In the genomic region with DNA sequence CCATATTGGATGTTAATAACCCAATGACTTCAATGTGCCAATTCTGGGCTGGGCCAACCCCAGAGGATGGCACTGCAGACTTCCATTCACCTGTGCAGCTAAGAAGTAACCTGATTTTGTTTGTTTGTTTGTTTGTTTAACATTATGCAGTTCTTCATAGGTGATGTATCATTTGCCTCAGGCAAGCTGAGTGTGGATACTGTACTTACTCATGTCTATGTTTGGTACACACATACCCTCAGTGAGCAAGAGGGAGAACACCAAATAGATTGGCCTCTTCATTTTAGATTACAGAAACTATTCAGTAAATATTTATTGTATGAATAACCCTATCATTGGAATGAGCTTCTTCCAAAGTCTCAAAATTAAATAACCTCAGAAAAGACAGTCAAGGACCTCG, we compare ENCODE assay signal across 25 cellular contexts.
"Had no signal": no experiment of that assay in that cellular context is flagged by ENCODE, and none has a peak within 500 bp of the region (broad histone marks: within the 10 kb centered on the region; RNA-seq: fewer than 3 reads in every experiment).

No MANE protein-coding gene starts in this region.

- H3K27ac ChIP-seq: coronary artery, dorsolateral prefrontal cortex, esophagus muscularis mucosa, foreskin keratinocyte, gastroesophageal sphincter, heart left ventricle, hepatocyte, left lung, lower lobe of right lung had no signal

- H3K9me3 Mint-ChIP-seq: memory B cell, naive B cell had no signal

- H3K27ac Mint-ChIP-seq: immature natural killer cell; memory B cell; mesothelial cell of epicardium; naive B cell; naive thymus-derived CD8-positive, alpha-beta T cell had no signal

- H3K4me3 Mint-ChIP-seq: immature natural killer cell; memory B cell; mesothelial cell of epicardium; naive thymus-derived CD8-positive, alpha-beta T cell had no signal

- H3K4me3 ChIP-seq: coronary artery, dorsolateral prefrontal cortex, esophagus muscularis mucosa, gastroesophageal sphincter, heart left ventricle, hepatocyte, left lung, lower lobe of right lung, mucosa of descending colon had no signal

- H3K4me1 Mint-ChIP-seq: immature natural killer cell; memory B cell; mesothelial cell of epicardium; naive B cell; naive thymus-derived CD8-positive, alpha-beta T cell had no signal

- H3K4me1 ChIP-seq: esophagus muscularis mucosa, foreskin keratinocyte, gastroesophageal sphincter, heart left ventricle, left lung, lower lobe of right lung had no signal

- H3K36me3 Mint-ChIP-seq: immature natural killer cell; memory B cell; mesothelial cell of epicardium; naive B cell; naive thymus-derived CD8-positive, alpha-beta T cell had no signal

- H3K36me3 ChIP-seq: esophagus muscularis mucosa, gastroesophageal sphincter, heart left ventricle, left lung, lower lobe of right lung had no signal

- DNase-seq: dermis blood vessel endothelial cell; dorsolateral prefrontal cortex; effector CD4-positive, alpha-beta T cell; effector memory CD4-positive, alpha-beta T cell; heart left ventricle; hypothalamus; immature natural killer cell; left cardiac atrium; left lung; left ventricle myocardium superior; lower lobe of right lung; mucosa of descending colon; naive B cell; naive thymus-derived CD8-positive, alpha-beta T cell had no signal

- ATAC-seq: foreskin keratinocyte; gastroesophageal sphincter; heart left ventricle; left cardiac atrium; left lung; left ventricle myocardium superior; mucosa of descending colon; naive thymus-derived CD8-positive, alpha-beta T cell had no signal

- H3K9me3 ChIP-seq: esophagus muscularis mucosa, gastroesophageal sphincter, heart left ventricle, left lung, lower lobe of right lung, mucosa of descending colon had no signal

- FAIRE-seq: colon, endothelial cell of umbilical vein, frontal cortex, keratinocyte had no signal

- H3K27me3 Mint-ChIP-seq: memory B cell, naive B cell had no signal

- H3K27me3 ChIP-seq: esophagus muscularis mucosa, foreskin keratinocyte, gastroesophageal sphincter, heart left ventricle, hepatocyte, left lung had no signal
